In the genomic region with DNA sequence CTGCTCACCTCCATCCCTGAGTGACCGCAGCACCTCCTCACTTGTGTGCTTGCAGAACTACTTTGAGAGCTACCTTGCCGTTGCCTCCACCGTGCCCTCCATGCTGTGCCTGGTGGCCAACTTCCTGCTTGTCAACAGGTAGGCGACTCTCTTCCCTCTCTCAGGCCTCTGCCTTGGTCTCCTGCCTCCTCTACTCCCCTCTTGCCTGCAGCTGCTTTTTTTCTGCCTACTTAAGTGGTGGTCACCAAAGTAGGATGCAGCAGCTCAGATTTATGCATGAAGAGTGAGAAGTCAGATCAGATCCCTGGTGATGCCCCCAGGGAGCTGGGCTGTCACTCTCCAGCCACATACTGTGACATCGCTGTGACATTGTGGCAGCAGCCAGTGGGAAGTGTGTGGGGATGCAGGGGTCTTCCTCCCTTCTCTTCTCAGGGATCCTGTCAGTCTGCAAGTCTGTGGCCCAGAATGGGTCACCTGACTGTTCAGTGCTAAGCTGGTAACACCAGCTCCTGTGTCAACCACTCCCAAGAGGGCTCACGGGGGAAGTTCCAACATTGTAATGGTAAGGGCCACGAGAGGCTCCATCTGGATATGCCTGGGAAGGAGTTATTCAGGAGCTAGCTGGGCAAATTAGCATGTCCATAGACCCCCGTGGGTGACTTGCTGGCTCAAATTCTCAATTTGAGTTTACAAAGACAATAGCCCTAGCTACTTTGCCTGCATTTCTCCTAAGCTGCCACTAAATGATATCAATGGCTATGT, we compare ENCODE assay signal across 23 cellular contexts. TPM values are rescaled to one million over a fixed set of nuclear protein-coding genes. Genes with fewer than 3 reads are reported as not detected.
DNase-seq lines count a peak whose midpoint lies in the region; ATAC-seq lines count a peak whose summit lies in the region.
"Had no signal": no experiment of that assay in that cellular context is flagged by ENCODE, and none has a peak within 500 bp of the region (broad histone marks: within the 10 kb centered on the region; RNA-seq: fewer than 3 reads in every experiment).

No MANE protein-coding gene starts in this region.

- H3K27ac ChIP-seq in trophoblast cell (ENCODE audit: low read depth, low read length) = no peak overlapping the region
- H3K27ac ChIP-seq: tibial nerve had no signal

- ATAC-seq in HG02884 (IDR thresholded peaks at IDR 0.05; ENCODE audit: unreplicated experiment) (no peak), HG02571 (IDR thresholded peaks at IDR 0.05; ENCODE audit: unreplicated experiment) (no peak)
- ATAC-seq: activated CD8-positive, alpha-beta memory T cell treated with anti-CD3 and anti-CD28 coated beads, Interleukin-2, amount 10 ng/mL, durations not matched to agents 7 days and 5 days; HCT116; stimulated activated naive CD8-positive, alpha-beta T cell treated with anti-CD3 and anti-CD28 coated beads, Interleukin-15, amount 100 ng/mL, for 72 hours had no signal

- peaks cover 5% of the 10 kb centered on the region for H3K79me2 ChIP-seq in trophoblast cell (ENCODE audit: control insufficient read depth, insufficient read depth, low read length, poor library complexity)

- peaks cover 51 to 55% of the 10 kb centered on the region in 2 experiments for H3K4me1 ChIP-seq in trophoblast cell (ENCODE audit: control insufficient read depth in 1 of 2, insufficient read depth in 2 of 2, low read length in 2 of 2)

- H3K27me3 ChIP-seq in trophoblast cell (ENCODE audit: insufficient read depth, low read length) = no peaks in the 10 kb centered on the region
- H3K27me3 ChIP-seq: heart right ventricle, tibial nerve had no signal

- no peaks in the 10 kb centered on the region for H3K36me3 ChIP-seq in trophoblast cell (ENCODE audit: control insufficient read depth in 1 of 2, insufficient read depth in 2 of 2, low read length in 2 of 2)

- no CpG with 5 or more reads among the region's 8 CpGs for WGBS in trophoblast cell (ENCODE audit: extremely low coverage, insufficient coverage, insufficient read length)

- H3K9me3 ChIP-seq in trophoblast cell (ENCODE audit: insufficient read depth, low read depth, low read length) = peaks cover 2% of the 10 kb centered on the region
- H3K9me3 ChIP-seq: heart right ventricle, tibial nerve had no signal

- H3K9ac ChIP-seq in trophoblast cell (ENCODE audit: low read length) = no peak overlapping the region

- H4K91ac ChIP-seq in trophoblast cell (ENCODE audit: low read depth, low read length) = peak overlapping the region; percentile 48

- H3K18ac ChIP-seq in trophoblast cell (ENCODE audit: low read length) = peak overlapping the region; percentile 44

- H2BK12ac ChIP-seq in trophoblast cell (ENCODE audit: low read length) = peak overlapping the region; percentile 51

- H3K79me1 ChIP-seq in trophoblast cell (ENCODE audit: low read length) = peaks cover 21% of the 10 kb centered on the region

- no peak overlapping the region for H4K12ac ChIP-seq in trophoblast cell (ENCODE audit: low read depth, low read length)

- no peak overlapping the region for H2BK5ac ChIP-seq in trophoblast cell (ENCODE audit: low read depth, low read length, poor library complexity)

- H4K8ac ChIP-seq in trophoblast cell (ENCODE audit: low read depth, low read length) = peak overlapping the region; percentile 21

- H3K4ac ChIP-seq in trophoblast cell (ENCODE audit: low read depth, low read length) = no peak overlapping the region

- DNase-seq in ELF-1 (ENCODE audit: low read depth, low spot score) = peak; percentile 58
- DNase-seq in NCI-H69 (lab: John Stamatoyannopoulos, UW) = peak; percentile 45
- peak; percentile 88 for DNase-seq in iPS DF 19.7 (ENCODE audit: low read depth, low spot score)
- no peak for DNase-seq in trophoblast cell
- DNase-seq in NCI-H446 (lab: John Stamatoyannopoulos, UW) = no peak
- DNase-seq in RPMI8226 = no peak
- DNase-seq: activated CD4-positive, alpha-beta T cell treated with anti-CD3 and anti-CD28 coated beads for 4 hours; activated CD8-positive, alpha-beta memory T cell treated with anti-CD3 and anti-CD28 coated beads, Interleukin-2, amount 10 ng/mL, durations not matched to agents 7 days and 5 days; aorta; central memory CD4-positive, alpha-beta T cell; foreskin fibroblast; heart right ventricle; kidney glomerular epithelial cell; mammary epithelial cell; NCI-H1048; NCI-H2081; NCI-H510A; stimulated activated CD4-positive, alpha-beta T cell treated with anti-CD3 and anti-CD28 coated beads, Interleukin-4, amount 100 ng/mL, for 4 hours; stimulated activated naive CD8-positive, alpha-beta T cell treated with anti-CD3 and anti-CD28 coated beads, Interleukin-15, amount 100 ng/mL, for 72 hours had no signal

- peak overlapping the region; percentile 58 for H3K14ac ChIP-seq in trophoblast cell (ENCODE audit: low read length)

- no peak overlapping the region for H3K4me3 ChIP-seq in trophoblast cell (ENCODE audit: low read depth, low read length)
- H3K4me3 ChIP-seq: heart right ventricle, tibial nerve had no signal

- H2BK120ac ChIP-seq in trophoblast cell (ENCODE audit: insufficient read depth, low read length, poor library complexity) = peak overlapping the region; percentile 18

- no peak overlapping the region for H2AFZ ChIP-seq in trophoblast cell (ENCODE audit: insufficient read depth, low read length, poor library complexity)

- H3K23ac ChIP-seq in trophoblast cell (ENCODE audit: low read length) = no peak overlapping the region

- H2AK5ac ChIP-seq in trophoblast cell (ENCODE audit: low read length) = peak overlapping the region; percentile 37

- H3K4me2 ChIP-seq in trophoblast cell (ENCODE audit: low read length) = no peak overlapping the region

RNA-seq across cellular contexts. Expression of a gene that starts 25.3 kb away (rescaled TPM):
- 6.4 and 6.8 TPM in 2 replicates for polyA plus RNA-seq in trophoblast cell (2013)

RNA-seq across cellular contexts. Expression of a gene that starts 52.4 kb away (rescaled TPM):
- 0.07 and 0.10 TPM in 2 replicates for polyA plus RNA-seq in trophoblast cell (2013)

Comparison
In these comparisons a context has a peak if more than half of its experiments do, and no peak if none do; other contexts are left out.
1. DNase-seq: peak in ELF-1 (single experiment), NCI-H69 (single experiment) and iPS DF 19.7 (single experiment); none in trophoblast cell (0 of 2), NCI-H446 (0 of 2) and RPMI8226 (single experiment).